In genomic region chr22:27239520-27239919, GRCh38 we compare ENCODE assay signal across 22 cellular contexts.
A peak's percentile ranks its signal among the peaks of the same experiment; 100 is the strongest.
DNase-seq lines count a peak whose midpoint lies in the region; ATAC-seq and TF ChIP-seq lines count a peak whose summit lies in the region.
"Had no signal": no experiment of that assay in that cellular context is flagged by ENCODE, and none has a peak within 500 bp of the region (broad histone marks: within the 10 kb centered on the region; RNA-seq: fewer than 3 reads in every experiment).

No MANE protein-coding gene starts in this region.

- CTCF ChIA-PET in activated CD4-positive, alpha-beta T cell treated with anti-CD3 and anti-CD28 coated beads, Interleukin-2, amount 10 ng/mL, durations not matched to agents 7 days and 5 days (lab: Charles Lee), result no interaction called here

- peaks cover 60% of the 10 kb centered on the region for H3K4me1 Mint-ChIP-seq in mesothelial cell of epicardium
- no peaks in the 10 kb centered on the region for H3K4me1 Mint-ChIP-seq in activated CD4-positive, alpha-beta T cell treated with anti-CD3 and anti-CD28 coated beads, Interleukin-2, amount 10 ng/mL, durations not matched to agents 7 days and 5 days
- H3K4me1 Mint-ChIP-seq: CD8-positive, alpha-beta memory T cell had no signal

- no peak overlapping the region for H3K4me3 Mint-ChIP-seq in mesothelial cell of epicardium
- H3K4me3 Mint-ChIP-seq in activated CD4-positive, alpha-beta T cell treated with anti-CD3 and anti-CD28 coated beads, Interleukin-2, amount 10 ng/mL, durations not matched to agents 7 days and 5 days, result no peak overlapping the region
- H3K4me3 Mint-ChIP-seq: CD8-positive, alpha-beta memory T cell had no signal

- H3K27me3 Mint-ChIP-seq in mesothelial cell of epicardium (ENCODE audit: low read depth), result no peaks in the 10 kb centered on the region
- H3K27me3 Mint-ChIP-seq in activated CD4-positive, alpha-beta T cell treated with anti-CD3 and anti-CD28 coated beads, Interleukin-2, amount 10 ng/mL, durations not matched to agents 7 days and 5 days, result peaks cover 2% of the 10 kb centered on the region

- H3K36me3 Mint-ChIP-seq in mesothelial cell of epicardium, result peaks cover 1% of the 10 kb centered on the region
- H3K36me3 Mint-ChIP-seq in activated CD4-positive, alpha-beta T cell treated with anti-CD3 and anti-CD28 coated beads, Interleukin-2, amount 10 ng/mL, durations not matched to agents 7 days and 5 days (ENCODE audit: low read depth), result no peaks in the 10 kb centered on the region
- H3K36me3 Mint-ChIP-seq: CD8-positive, alpha-beta memory T cell had no signal

- TF ChIP-seq CTCF in RWPE2 (IDR thresholded peaks at IDR 0.05; ENCODE audit: poor library complexity, severe bottlenecking) (no peak), fibroblast of the aortic adventitia (IDR thresholded peaks at IDR 0.05; ENCODE audit: insufficient read depth, low read length) (no peak), mesothelial cell of epicardium (IDR thresholded peaks at IDR 0.05; ENCODE audit: unreplicated experiment) (no peak), tibial artery (IDR thresholded peaks at IDR 0.05) (no peak)

- DNase-seq in RWPE2 (ENCODE audit: low spot score) (no peak), fibroblast of the aortic adventitia (ENCODE audit: low read depth) (peak; percentile 66), mesothelial cell of epicardium (ENCODE audit: low spot score in 2 of 2, unreplicated experiment in 2 of 2) (no peak), tibial artery (peak in 1 of 2 donors; percentile 38), NCI-H146 treated with DMSO at 0.1 percent for 48 hours (lab: John Stamatoyannopoulos, UW; ENCODE audit: unreplicated experiment) (no peak)
- no peak for DNase-seq in activated CD4-positive, alpha-beta T cell treated with anti-CD3 and anti-CD28 coated beads, Interleukin-2, amount 10 ng/mL, durations not matched to agents 7 days and 5 days
- DNase-seq: activated CD4-positive, alpha-beta T cell treated with anti-CD3 and anti-CD28 coated beads, Interleukin-2, amount 50 U/mL, for 1 hour; activated effector memory CD4-positive, alpha-beta T cell treated with anti-CD3 and anti-CD28 coated beads, Interleukin-2, amount 50 U/mL, for 16 hours; CD8-positive, alpha-beta memory T cell; DMS79; erythroblast; MM.1S; NCI-H526 treated with DMSO at 0.1 percent for 48 hours; stimulated activated naive CD4-positive, alpha-beta T cell treated with Interleukin-2 at 50 U/mL for 16 hours; T-helper 2 cell had no signal

- H3K27ac Mint-ChIP-seq in mesothelial cell of epicardium, result peak overlapping the region; percentile 98
- H3K27ac Mint-ChIP-seq in activated CD4-positive, alpha-beta T cell treated with anti-CD3 and anti-CD28 coated beads, Interleukin-2, amount 10 ng/mL, durations not matched to agents 7 days and 5 days, result no peak overlapping the region
- H3K27ac Mint-ChIP-seq: CD8-positive, alpha-beta memory T cell had no signal

- H3K36me3 ChIP-seq in RWPE2 (ENCODE audit: low read depth) (no peaks in the 10 kb centered on the region), tibial artery (no peaks in the 10 kb centered on the region)
- H3K36me3 ChIP-seq: gastrocnemius medialis, ovary, thyroid gland had no signal

- H3K27me3 ChIP-seq in RWPE2 (ENCODE audit: insufficient read depth, poor library complexity, severe bottlenecking) (no peaks in the 10 kb centered on the region), tibial artery (no peaks in the 10 kb centered on the region)
- H3K27me3 ChIP-seq: ovary, thyroid gland had no signal

- no peaks in the 10 kb centered on the region for H3K9me3 ChIP-seq in RWPE2 (ENCODE audit: severe bottlenecking)
- peaks cover 0 to 2% (median 0%) of the 10 kb centered on the region in 3 donors for H3K9me3 ChIP-seq in tibial artery
- H3K9me3 ChIP-seq: gastrocnemius medialis, ovary, thyroid gland had no signal

- intact Hi-C loops in tibial artery (cut with DNase I; ENCODE audit: low total_unique reads), result no loop called here

- peak overlapping the region; percentile 59 for H3K27ac ChIP-seq in RWPE2 (ENCODE audit: poor library complexity, severe bottlenecking)
- peak overlapping the region; percentile 29 to 70 for H3K27ac ChIP-seq in tibial artery
- H3K27ac ChIP-seq: gastrocnemius medialis, thyroid gland, VCaP had no signal

- peaks cover 10% of the 10 kb centered on the region for H3K9me3 Mint-ChIP-seq in mesothelial cell of epicardium
- no peaks in the 10 kb centered on the region for H3K9me3 Mint-ChIP-seq in activated CD4-positive, alpha-beta T cell treated with anti-CD3 and anti-CD28 coated beads, Interleukin-2, amount 10 ng/mL, durations not matched to agents 7 days and 5 days
- H3K9me3 Mint-ChIP-seq: CD8-positive, alpha-beta memory T cell had no signal

- ATAC-seq in RWPE2 (ENCODE audit: low read depth) (peak; percentile 3; the same call in 1 of the 3 replicates), GM19452 (IDR thresholded peaks at IDR 0.05; ENCODE audit: unreplicated experiment) (no peak), HG02840 (IDR thresholded peaks at IDR 0.05; ENCODE audit: low FRiP score, unreplicated experiment) (no peak)
- ATAC-seq: GM12878 had no signal

- POLR2A ChIA-PET in activated CD4-positive, alpha-beta T cell treated with anti-CD3 and anti-CD28 coated beads, Interleukin-2, amount 10 ng/mL, durations not matched to agents 7 days and 5 days (lab: Charles Lee), result no interaction called here

- H3K4me3 ChIP-seq in RWPE2 (ENCODE audit: severe bottlenecking), result no peak overlapping the region
- H3K4me3 ChIP-seq in fibroblast of the aortic adventitia (ENCODE audit: low read depth, low read length), result no peak overlapping the region
- H3K4me3 ChIP-seq in tibial artery, result no peak overlapping the region
- H3K4me3 ChIP-seq: gastrocnemius medialis, GM12878, ovary, thyroid gland had no signal

- H3K4me1 ChIP-seq in RWPE2 (ENCODE audit: insufficient read depth, poor library complexity, severe bottlenecking), result peaks cover 11% of the 10 kb centered on the region
- H3K4me1 ChIP-seq in tibial artery, result peaks cover 0 to 38% (median 27%) of the 10 kb centered on the region in 4 donors
